Comparison of ENCODE assay signal across 33 cellular contexts in genomic region chr10:90286406-90286805, GRCh38.
"Had no signal": no experiment of that assay in that cellular context is flagged by ENCODE, and none has a peak within 500 bp of the region (broad histone marks: within the 10 kb centered on the region; RNA-seq: fewer than 3 reads in every experiment).

No MANE protein-coding gene starts in this region.

- FAIRE-seq: astrocyte, bronchial epithelial cell had no signal

- H3K27ac ChIP-seq: adrenal gland, ascending aorta, body of pancreas, brain microvascular endothelial cell, breast epithelium, cardiac muscle cell had no signal

- H3K4me1 ChIP-seq: adrenal gland, body of pancreas, breast epithelium had no signal

- H3K36me3 ChIP-seq: adrenal gland, ascending aorta, brain microvascular endothelial cell, breast epithelium, cardiac muscle cell had no signal

- ATAC-seq: activated naive CD4-positive, alpha-beta T cell treated with anti-CD3 and anti-CD28 coated beads, Interleukin-2, amount 50 U/mL, for 72 hours; activated naive CD8-positive, alpha-beta T cell treated with anti-CD3 and anti-CD28 coated beads, Interleukin-2, amount 50 U/mL, for 24 hours; activated T-cell treated with anti-CD3 and anti-CD28 coated beads, Interleukin-2, amount 50 U/mL, for 4 hours; activated T-cell treated with anti-CD3 and anti-CD28 coated beads, Interleukin-2, amount 50 U/mL, for 72 hours; activated T-helper 17 cell treated with anti-CD3 and anti-CD28 coated beads, Interleukin-2, amount 50 U/mL, for 72 hours; body of pancreas had no signal

- H3K27me3 ChIP-seq: ascending aorta, body of pancreas, brain microvascular endothelial cell, breast epithelium, cardiac muscle cell had no signal

- H3K4me3 ChIP-seq: adrenal gland, ascending aorta, body of pancreas, breast epithelium, cardiac muscle cell had no signal

- DNase-seq: activated effector memory CD4-positive, alpha-beta T cell treated with anti-CD3 and anti-CD28 coated beads, Interleukin-2, amount 50 U/mL, for 16 hours; activated effector memory CD4-positive, alpha-beta T cell treated with Interleukin-2 at 50 U/mL for 16 hours; activated gamma-delta T cell; activated gamma-delta T cell treated with Interleukin-2 at 50 U/mL for 16 hours; activated naive CD4-positive, alpha-beta T cell; activated naive CD4-positive, alpha-beta T cell treated with anti-CD3 and anti-CD28 coated beads for 36 hours; activated naive CD4-positive, alpha-beta T cell treated with anti-CD3 and anti-CD28 coated beads, Interleukin-2, amount 10 ng/mL, durations not matched to agents 7 days and 5 days; activated naive CD4-positive, alpha-beta T cell treated with anti-CD3 and anti-CD28 coated beads, Interleukin-2, amount 50 U/mL, for 16 hours; activated naive CD4-positive, alpha-beta T cell treated with Interleukin-2 at 50 U/mL for 16 hours; activated naive CD8-positive, alpha-beta T cell treated with anti-CD3 and anti-CD28 coated beads for 36 hours; activated naive CD8-positive, alpha-beta T cell treated with anti-CD3 and anti-CD28 coated beads, Interleukin-2, amount 10 ng/mL, durations not matched to agents 7 days and 5 days; activated naive CD8-positive, alpha-beta T cell treated with anti-CD3 and anti-CD28 coated beads, Interleukin-2, amount 50 U/mL, for 24 hours; activated T-cell treated with anti-CD3 and anti-CD28 coated beads, Interleukin-2, amount 50 U/mL, for 1 hour; activated T-cell treated with anti-CD3 and anti-CD28 coated beads, Interleukin-2, amount 50 U/mL, for 24 hours; activated T-cell treated with anti-CD3 and anti-CD28 coated beads, Interleukin-2, amount 50 U/mL, for 4 hours; activated T-cell treated with anti-CD3 and anti-CD28 coated beads, Interleukin-2, amount 50 U/mL, for 48 hours; activated T-cell treated with anti-CD3 and anti-CD28 coated beads, Interleukin-2, amount 50 U/mL, for 72 hours; adrenal gland; amniotic stem cell; amygdala; anterior cingulate cortex; aorta; body of pancreas; brain microvascular endothelial cell; central memory CD4-positive, alpha-beta T cell; cerebellar nuclear complex had no signal

- H3K9me3 ChIP-seq: adrenal gland, ascending aorta, body of pancreas, breast epithelium had no signal
